ENCODE assay signal across 29 cellular contexts in genomic region chr16:52384378-52384777, GRCh38.
"Had no signal": no experiment of that assay in that cellular context is flagged by ENCODE, and none has a peak within 500 bp of the region (broad histone marks: within the 10 kb centered on the region; RNA-seq: fewer than 3 reads in every experiment).

No MANE protein-coding gene starts in this region.

- H3K36me3 ChIP-seq: neural progenitor cell, ovary, spleen, stomach, tibial artery, transverse colon, upper lobe of right lung, uterus had no signal

- H3K27ac ChIP-seq: neural progenitor cell, ovary, parathyroid adenoma, psoas muscle, skin epidermis, spleen, stomach, tibial artery, transverse colon, upper lobe of right lung, uterus had no signal

- H3K4me3 ChIP-seq: neural progenitor cell, ovary, psoas muscle, skin epidermis, smooth muscle cell, spleen, stomach, tibial artery, transverse colon, upper lobe of right lung, uterus had no signal

- H2AFZ ChIP-seq: parathyroid adenoma had no signal

- H3K36me3 Mint-ChIP-seq: naive thymus-derived CD4-positive, alpha-beta T cell; natural killer cell; neural progenitor cell; stimulated activated effector memory CD8-positive, alpha-beta T cell treated with anti-CD3 and anti-CD28 coated beads, Interleukin-12 subunit alpha, Interleukin-12 subunit beta, amount 100 ng/mL, for 72 hours; stimulated activated naive B cell treated with anti-CD40 and anti-IgM and Interleukin-4, amounts not matched to agents 10 μg/mL and 1 μg/mL and 100 μg/mL, for 72 hours; type B pancreatic cell had no signal

- ATAC-seq: naive thymus-derived CD4-positive, alpha-beta T cell; natural killer cell; psoas muscle; right cardiac atrium; sciatic nerve; stimulated activated effector memory CD8-positive, alpha-beta T cell treated with anti-CD3 and anti-CD28 coated beads, Interleukin-12 subunit alpha, Interleukin-12 subunit beta, amount 100 ng/mL, for 72 hours; stimulated activated naive B cell treated with anti-CD40 and anti-IgM and Interleukin-4, amounts not matched to agents 10 μg/mL and 1 μg/mL and 100 μg/mL, for 72 hours; upper lobe of right lung had no signal

- H3K4me3 Mint-ChIP-seq: naive thymus-derived CD4-positive, alpha-beta T cell; natural killer cell; nephron; neural progenitor cell; stimulated activated effector memory CD8-positive, alpha-beta T cell treated with anti-CD3 and anti-CD28 coated beads, Interleukin-12 subunit alpha, Interleukin-12 subunit beta, amount 100 ng/mL, for 72 hours; stimulated activated naive B cell treated with anti-CD40 and anti-IgM and Interleukin-4, amounts not matched to agents 10 μg/mL and 1 μg/mL and 100 μg/mL, for 72 hours; stimulated activated naive CD8-positive, alpha-beta T cell treated with anti-CD3 and anti-CD28 coated beads, Interleukin-15, Interleukin-2, amounts not matched to agents 100 ng/mL and 50 ng/mL, for 24 hours; type B pancreatic cell had no signal

- H3K9ac ChIP-seq: neural progenitor cell, parathyroid adenoma had no signal

- H3K27ac Mint-ChIP-seq: natural killer cell; nephron; neural progenitor cell; progenitor cell of endocrine pancreas; stimulated activated effector memory CD8-positive, alpha-beta T cell treated with anti-CD3 and anti-CD28 coated beads, Interleukin-12 subunit alpha, Interleukin-12 subunit beta, amount 100 ng/mL, for 72 hours; stimulated activated naive B cell treated with anti-CD40 and anti-IgM and Interleukin-4, amounts not matched to agents 10 μg/mL and 1 μg/mL and 100 μg/mL, for 72 hours; stimulated activated naive CD8-positive, alpha-beta T cell treated with anti-CD3 and anti-CD28 coated beads, Interleukin-15, Interleukin-2, amounts not matched to agents 100 ng/mL and 50 ng/mL, for 24 hours; type B pancreatic cell had no signal

- DNase-seq: naive thymus-derived CD4-positive, alpha-beta T cell; natural killer cell; occipital lobe; ovary; posterior cingulate gyrus; psoas muscle; right cardiac atrium; spleen; stimulated activated CD4-positive, alpha-beta T cell treated with anti-CD3 and anti-CD28 coated beads, Interleukin-12 subunit alpha, Interleukin-12 subunit beta, amount 100 ng/mL, for 4 hours; stimulated activated CD4-positive, alpha-beta T cell treated with anti-CD3 and anti-CD28 coated beads, Interleukin-2, amount 100 ng/mL, for 24 hours; stimulated activated CD4-positive, alpha-beta T cell treated with anti-CD3 and anti-CD28 coated beads, Interleukin-2, amount 100 ng/mL, for 48 hours; stimulated activated CD4-positive, alpha-beta T cell treated with anti-CD3 and anti-CD28 coated beads, Interleukin-4, amount 100 ng/mL, for 24 hours; stimulated activated naive B cell treated with anti-CD40 and anti-IgM and Interleukin-4, amounts not matched to agents 10 μg/mL and 1 μg/mL and 100 μg/mL, for 72 hours; stimulated activated naive CD4-positive, alpha-beta T cell treated with Interleukin-2 at 50 U/mL for 16 hours; stomach; tibial artery; transverse colon; upper lobe of right lung; uterus had no signal

- H3K27me3 Mint-ChIP-seq: naive thymus-derived CD4-positive, alpha-beta T cell; progenitor cell of endocrine pancreas; stimulated activated naive B cell treated with anti-CD40 and anti-IgM and Interleukin-4, amounts not matched to agents 10 μg/mL and 1 μg/mL and 100 μg/mL, for 72 hours; stimulated activated naive CD8-positive, alpha-beta T cell treated with anti-CD3 and anti-CD28 coated beads, Interleukin-15, Interleukin-2, amounts not matched to agents 100 ng/mL and 50 ng/mL, for 24 hours had no signal

- H3K9me3 ChIP-seq: ovary, psoas muscle, stomach, tibial artery, transverse colon, upper lobe of right lung, uterus had no signal

- H3K4me1 Mint-ChIP-seq: naive thymus-derived CD4-positive, alpha-beta T cell; natural killer cell; stimulated activated effector memory CD8-positive, alpha-beta T cell treated with anti-CD3 and anti-CD28 coated beads, Interleukin-12 subunit alpha, Interleukin-12 subunit beta, amount 100 ng/mL, for 72 hours; stimulated activated naive B cell treated with anti-CD40 and anti-IgM and Interleukin-4, amounts not matched to agents 10 μg/mL and 1 μg/mL and 100 μg/mL, for 72 hours had no signal

- H3K27me3 ChIP-seq: neural progenitor cell, ovary, spleen, stomach, tibial artery, transverse colon, upper lobe of right lung, uterus had no signal

- H3K4me2 ChIP-seq: smooth muscle cell had no signal

- H3K79me2 ChIP-seq: parathyroid adenoma had no signal

- H3K4me1 ChIP-seq: parathyroid adenoma, psoas muscle, spleen, tibial artery, upper lobe of right lung, uterus had no signal

- H3K9me3 Mint-ChIP-seq: nephron, type B pancreatic cell had no signal
